Comparison of ENCODE assay signal across 1 cellular context in the genomic region with DNA sequence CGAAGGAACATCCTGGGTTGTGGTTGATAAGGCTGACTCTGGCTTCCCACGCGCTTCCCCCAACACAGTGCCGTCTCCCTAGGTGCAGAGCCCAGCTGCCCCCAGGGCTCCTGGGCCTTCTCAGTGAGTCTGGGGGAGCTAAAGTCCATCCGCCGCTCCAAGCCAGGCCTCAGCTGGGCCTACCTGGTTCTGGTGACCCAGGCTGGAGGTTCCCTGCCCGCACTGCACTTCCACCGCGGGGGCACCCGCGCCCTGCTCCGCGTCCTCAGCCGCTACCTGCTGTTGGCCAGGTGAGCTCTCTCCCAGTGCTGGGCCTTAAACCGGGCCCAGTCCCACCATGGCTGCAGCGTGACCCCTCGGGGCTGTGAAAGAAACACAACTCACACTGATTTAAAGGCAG.
A peak's percentile ranks its signal among the peaks of the same experiment; 100 is the strongest.
TF ChIP-seq lines count a peak whose summit lies in the region.

No MANE protein-coding gene starts in this region.

TF ChIP-seq in HepG2, 621 proteins besides CTCF, POLR2A, EP300 and RAD21:
- peak; percentile 61 for TF ChIP-seq RBFOX2 (IDR thresholded peaks at IDR 0.05; ENCODE audit: low read depth, low read length)
- no peak for TF ChIP-seq RFX3 (CRISPR knock-in tag; IDR thresholded peaks at IDR 0.05)
